In the genomic region with DNA sequence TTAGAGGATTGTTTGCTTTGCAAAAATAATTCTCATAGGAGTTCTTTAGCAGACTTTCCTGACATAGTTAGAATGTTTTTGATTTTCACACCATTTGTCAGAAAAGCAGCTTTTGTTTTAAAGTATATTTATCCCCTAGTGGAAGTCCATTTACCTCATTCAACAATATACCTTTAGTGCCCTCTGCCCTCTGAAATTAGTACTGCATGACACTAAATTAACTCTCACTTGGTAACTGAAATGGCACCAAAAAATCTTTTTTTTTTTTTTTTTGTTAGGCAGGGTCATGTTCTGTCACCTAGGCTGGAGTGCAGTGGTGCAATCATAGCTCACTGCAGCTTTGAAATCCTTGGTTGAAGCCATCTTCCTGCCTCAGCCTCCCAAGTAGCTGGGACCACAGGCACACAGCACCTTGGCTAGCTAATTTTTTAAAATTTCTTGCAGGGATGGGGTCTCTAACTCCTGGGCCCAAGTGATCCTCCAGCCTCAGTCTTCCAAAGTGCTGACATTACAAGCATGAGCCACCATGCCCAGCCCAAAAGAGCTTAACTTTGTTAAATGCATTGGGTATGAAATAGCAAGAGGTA, we compare ENCODE assay signal across 8 cellular contexts. TPM values are rescaled to one million over a fixed set of nuclear protein-coding genes. Genes with fewer than 3 reads are reported as not detected.
A peak's percentile ranks its signal among the peaks of the same experiment; 100 is the strongest.
DNase-seq lines count a peak whose midpoint lies in the region; ATAC-seq and TF ChIP-seq lines count a peak whose summit lies in the region.

No MANE protein-coding gene starts in this region.

- no peak overlapping the region for H3K9ac ChIP-seq in neural cell (ENCODE audit: low read length)

- H4K20me1 ChIP-seq in neural cell (ENCODE audit: insufficient read depth): no peaks in the 10 kb centered on the region

- no peaks in the 10 kb centered on the region for H3K27me3 ChIP-seq in neural cell (ENCODE audit: insufficient read depth, low read depth, low read length)

- H3K36me3 ChIP-seq in neural cell (ENCODE audit: insufficient read depth, low read length): no peaks in the 10 kb centered on the region

- H3K4me2 ChIP-seq in neural cell (ENCODE audit: low read length): no peak overlapping the region

- DNase-seq in NCI-H1436 (lab: John Stamatoyannopoulos, UW) (peak; percentile 5), NCI-H1436 treated with DMSO at 0.1 percent for 48 hours (lab: John Stamatoyannopoulos, UW) (no peak), MV-4-11 (lab: John Stamatoyannopoulos, UW) (peak; percentile 28)
- DNase-seq in central memory CD4-positive, alpha-beta T cell: peak; percentile 46
- DNase-seq in activated naive CD4-positive, alpha-beta T cell treated with Interleukin-2 at 50 U/mL for 16 hours: no peak

- H3K9me2 ChIP-seq in neural cell (ENCODE audit: insufficient read depth, low read length): no peaks in the 10 kb centered on the region

- no peaks in the 10 kb centered on the region for H3F3A ChIP-seq in neural cell (ENCODE audit: insufficient read depth, low read length, poor library complexity, severe bottlenecking)

- no peak overlapping the region for H2AFZ ChIP-seq in neural cell (ENCODE audit: low read depth, low read length)

- no peak for ATAC-seq in GM19023 (IDR thresholded peaks at IDR 0.05; ENCODE audit: unreplicated experiment)
- ATAC-seq in HG02852 (IDR thresholded peaks at IDR 0.05; ENCODE audit: unreplicated experiment): no peak

- H3K27ac ChIP-seq in neural cell (ENCODE audit: low read length): no peak overlapping the region

- no peaks in the 10 kb centered on the region for H3K79me2 ChIP-seq in neural cell (replicated peaks; ENCODE audit: insufficient read depth, low read length)

- TF ChIP-seq EP300 in neural cell (conservative IDR thresholded peaks at IDR 0.05; ENCODE audit: poor library complexity, severe bottlenecking): no peak

- TF ChIP-seq CTCF in neural cell (IDR thresholded peaks at IDR 0.05; ENCODE audit: poor library complexity, severe bottlenecking): peak; percentile 73

- no peak overlapping the region for H3K4me3 ChIP-seq in neural cell (ENCODE audit: low read length)

- no peaks in the 10 kb centered on the region for H3K9me3 ChIP-seq in neural cell (ENCODE audit: low read length)

- TF ChIP-seq RAD21 in neural cell (conservative IDR thresholded peaks at IDR 0.05): peak; percentile 69

TF ChIP-seq in neural cell, 6 proteins besides CTCF, POLR2A, EP300 and RAD21:
- TF ChIP-seq TAF1 (IDR thresholded peaks at IDR 0.05; ENCODE audit: low read depth): no peak
- TF ChIP-seq REST (IDR thresholded peaks at IDR 0.05; ENCODE audit: borderline replicate concordance): no peak
- TF ChIP-seq SMC3 (conservative IDR thresholded peaks at IDR 0.05; ENCODE audit: poor library complexity): peak; percentile 78
- no peak for TF ChIP-seq POLR2AphosphoS5 (IDR thresholded peaks at IDR 0.05)
- no peak for TF ChIP-seq EZH2 (IDR thresholded peaks at IDR 0.05; ENCODE audit: borderline replicate concordance, insufficient read depth, low read length, poor library complexity, severe bottlenecking)
- no peak for TF ChIP-seq MXI1 (conservative IDR thresholded peaks at IDR 0.05; ENCODE audit: poor library complexity, severe bottlenecking)

RNA-seq across cellular contexts. Expression of gene LRRC42, which starts 13.6 kb away (rescaled TPM):
- polyA plus RNA-seq in neural cell: 23.9 and 24.8 TPM in 2 replicates
- polyA minus RNA-seq in neural cell: 32.6 and 32.9 TPM in 2 replicates

RNA-seq across cellular contexts. Expression of gene IFT25, which starts 14.3 kb away (rescaled TPM):
- polyA plus RNA-seq in neural cell: 92.4 and 106 TPM in 2 replicates
- polyA minus RNA-seq in neural cell: 37.5 and 40.7 TPM in 2 replicates

RNA-seq across cellular contexts. Expression of gene LDLRAD1, which starts 58.2 kb away (rescaled TPM):
- polyA plus RNA-seq in neural cell: not detected in 2 replicates
- polyA minus RNA-seq in neural cell: not detected in 2 replicates

Comparison
In these comparisons a context has a peak if more than half of its experiments do, and no peak if none do; other contexts are left out.
1. DNase-seq: peak in NCI-H1436 (single experiment), MV-4-11 (single experiment) and central memory CD4-positive, alpha-beta T cell (single experiment); none in NCI-H1436 treated with DMSO at 0.1 percent for 48 hours (single experiment) and activated naive CD4-positive, alpha-beta T cell treated with Interleukin-2 at 50 U/mL for 16 hours (single experiment).